In the genomic region with DNA sequence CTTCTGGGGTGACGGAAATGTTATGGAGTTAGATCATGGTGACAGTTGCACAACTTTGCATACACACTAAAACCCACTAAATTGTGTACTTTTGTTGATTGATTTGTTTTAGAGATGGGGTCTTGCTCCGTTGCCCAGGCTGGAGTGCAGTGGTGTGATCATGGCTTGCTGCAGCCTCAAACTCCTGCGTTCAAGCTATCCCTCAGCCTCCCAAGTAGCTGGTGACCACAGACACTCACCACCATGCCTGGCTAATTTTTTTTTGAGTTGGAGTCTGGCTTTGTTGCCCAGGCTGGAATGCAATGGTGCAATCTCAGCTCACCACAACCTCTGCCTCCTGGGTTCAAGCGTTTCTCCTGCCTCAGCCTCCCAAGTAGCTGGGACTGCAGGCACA, we compare ENCODE assay signal across 6 cellular contexts. TPM values are rescaled to one million over a fixed set of nuclear protein-coding genes. Genes with fewer than 3 reads are reported as not detected.
DNase-seq lines count a peak whose midpoint lies in the region; ATAC-seq, FAIRE-seq and TF ChIP-seq lines count a peak whose summit lies in the region.
"Not testable (repeated sequence)": the region's sequence is repeated elsewhere in the genome, so short reads cannot be mapped to it uniquely, and the experiment has no call there.

No MANE protein-coding gene starts in this region.

- H3K27ac Mint-ChIP-seq in CD4-positive, alpha-beta T cell: peak overlapping the region; percentile 57
- H3K27ac Mint-ChIP-seq in activated B cell treated with CpG ODN at 0.5 μM for 24 hours: peak overlapping the region; percentile 71
- not testable (repeated sequence) for H3K27ac Mint-ChIP-seq in natural killer cell treated with Interleukin-12 subunit alpha and Interleukin-12 subunit beta and Interleukin-15 and Interleukin-18, amount 100 ng/mL, for 72 hours

- 61% methylated on average over 4 of the region's 4 CpGs for WGBS in GM12878 (ENCODE audit: insufficient coverage, insufficient replicate concordance, low lambda C conversion rate, missing lambda C conversion rate)

- H3K4me1 ChIP-seq in GM12878 (ENCODE audit: control insufficient read depth, insufficient read depth, low read length): peaks cover 50% of the 10 kb centered on the region

- not testable (repeated sequence) for ATAC-seq in CD4-positive, alpha-beta T cell (ENCODE audit: poor library complexity); activated B cell treated with CpG ODN at 0.5 μM for 24 hours (ENCODE audit: low read depth); GM12878; left ventricle myocardium superior; natural killer cell treated with Interleukin-12 subunit alpha and Interleukin-12 subunit beta and Interleukin-15 and Interleukin-18, amount 100 ng/mL, for 72 hours

- SMC1A ChIA-PET in GM12878 (lab: Charles Lee; ENCODE audit: uncharacterized antibody, unreplicated experiment): interaction anchor here (0.7 to 1.6 kb wide), 8 partner anchors 12 to 70 kb away, joined by 3 to 5 read pairs (median 3); no protein-coding TSS in a partner anchor

- TF ChIP-seq EP300 in GM12878 (IDR thresholded peaks at IDR 0.05; ENCODE audit: borderline replicate concordance in 1 of 2, control insufficient read depth in 1 of 2, low read depth in 2 of 2, low read length in 2 of 2): not testable (repeated sequence)

- CTCF ChIA-PET in CD4-positive, alpha-beta T cell (lab: Charles Lee): interaction anchor here (1.7 kb wide), 1 partner anchor 41 kb away, joined by 4 read pairs; no protein-coding TSS in a partner anchor
- CTCF ChIA-PET in activated B cell treated with CpG ODN at 0.5 μM for 24 hours (lab: Charles Lee): interaction anchor here (1.4 kb wide), 1 partner anchor 40 kb away, joined by 8 read pairs; no protein-coding TSS in a partner anchor
- CTCF ChIA-PET in GM12878 (lab: Yijun Ruan, JAX): interaction anchor here (0.6 to 1.7 kb wide), 2 partner anchors 31 to 49 kb away, joined by 3 to 7 read pairs; no protein-coding TSS in a partner anchor

- not testable (repeated sequence) for H3K27me3 Mint-ChIP-seq in CD4-positive, alpha-beta T cell; activated B cell treated with CpG ODN at 0.5 μM for 24 hours; natural killer cell treated with Interleukin-12 subunit alpha and Interleukin-12 subunit beta and Interleukin-15 and Interleukin-18, amount 100 ng/mL, for 72 hours

- not testable (repeated sequence) for H3K36me3 ChIP-seq in GM12878 (ENCODE audit: control insufficient read depth in 2 of 2, insufficient read depth in 2 of 2, low read length in 1 of 2)

- not testable (repeated sequence) for H3K27me3 ChIP-seq in CD4-positive, alpha-beta T cell (ENCODE audit: control insufficient read depth, insufficient read depth, low read length); GM12878 (replicated peaks in 1 of 2; ENCODE audit: control insufficient read depth in 2 of 2, insufficient read depth in 2 of 2, low read length in 1 of 2)

- FAIRE-seq in GM12878 (lab: Jason Lieb, UNC): not testable (repeated sequence)

- H3K79me2 ChIP-seq in GM12878 (ENCODE audit: control insufficient read depth, insufficient read depth, low read length): not testable (repeated sequence)

- not testable (repeated sequence) for H3K9ac ChIP-seq in GM12878 (ENCODE audit: control insufficient read depth, insufficient read depth, low read length)

- TF ChIP-seq POLR2A in GM12878 (IDR thresholded peaks at IDR 0.05; ENCODE audit: low read depth, low read length): not testable (repeated sequence)

- H3K4me1 Mint-ChIP-seq in CD4-positive, alpha-beta T cell (ENCODE audit: low read depth): peaks cover 71% of the 10 kb centered on the region
- H3K4me1 Mint-ChIP-seq in activated B cell treated with CpG ODN at 0.5 μM for 24 hours: peaks cover 93% of the 10 kb centered on the region
- H3K4me1 Mint-ChIP-seq in natural killer cell treated with Interleukin-12 subunit alpha and Interleukin-12 subunit beta and Interleukin-15 and Interleukin-18, amount 100 ng/mL, for 72 hours (ENCODE audit: low read depth in 2 of 2): peaks cover 45 to 50% of the 10 kb centered on the region in 2 donors

- not testable (repeated sequence) for H3K9me3 Mint-ChIP-seq in CD4-positive, alpha-beta T cell; activated B cell treated with CpG ODN at 0.5 μM for 24 hours; natural killer cell treated with Interleukin-12 subunit alpha and Interleukin-12 subunit beta and Interleukin-15 and Interleukin-18, amount 100 ng/mL, for 72 hours

- not testable (repeated sequence) for H3K36me3 Mint-ChIP-seq in CD4-positive, alpha-beta T cell (ENCODE audit: low read depth); activated B cell treated with CpG ODN at 0.5 μM for 24 hours (ENCODE audit: low read depth); natural killer cell treated with Interleukin-12 subunit alpha and Interleukin-12 subunit beta and Interleukin-15 and Interleukin-18, amount 100 ng/mL, for 72 hours

- intact Hi-C loops in CD4-positive, alpha-beta T cell (cut with DNase I, micrococcal nuclease); activated B cell treated with CpG ODN at 0.5 μM for 24 hours (cut with micrococcal nuclease); GM12878 (cut with micrococcal nuclease; ENCODE audit: unreplicated experiment): not testable (repeated sequence)
- intact Hi-C loops in left ventricle myocardium superior (cut with micrococcal nuclease): loop anchor here (10.0 kb wide), 1 partner anchor 45 kb away; no protein-coding TSS in a partner anchor

- H3K4me2 ChIP-seq in GM12878 (ENCODE audit: control insufficient read depth, insufficient read depth): not testable (repeated sequence)

- RAD21 ChIA-PET in GM12878 (lab: Charles Lee; ENCODE audit: unreplicated experiment): interaction anchor here (2.2 kb wide), 1 partner anchor 30 kb away, joined by 7 read pairs; no protein-coding TSS in a partner anchor

- DNase-seq in CD4-positive, alpha-beta T cell; activated B cell treated with CpG ODN at 0.5 μM for 24 hours; GM12878 (ENCODE audit: low read depth, low spot score); natural killer cell treated with Interleukin-12 subunit alpha and Interleukin-12 subunit beta and Interleukin-15 and Interleukin-18, amount 100 ng/mL, for 72 hours (ENCODE audit: low spot score): not testable (repeated sequence)
- DNase-seq in M059J (ENCODE audit: low read depth) (peak; percentile 38), left ventricle myocardium superior (peak; percentile 3)

- H3K9me3 ChIP-seq in CD4-positive, alpha-beta T cell (ENCODE audit: control insufficient read depth, low read length); GM12878 (replicated peaks; ENCODE audit: control insufficient read depth, insufficient read depth, low read length): not testable (repeated sequence)

- TF ChIP-seq RAD21 in GM12878 (IDR thresholded peaks at IDR 0.05; ENCODE audit: insufficient read depth, low read depth, low read length): not testable (repeated sequence)

- H3K4me3 Mint-ChIP-seq in CD4-positive, alpha-beta T cell: peak overlapping the region; percentile 21
- H3K4me3 Mint-ChIP-seq in activated B cell treated with CpG ODN at 0.5 μM for 24 hours: peak overlapping the region; percentile 29
- H3K4me3 Mint-ChIP-seq in natural killer cell treated with Interleukin-12 subunit alpha and Interleukin-12 subunit beta and Interleukin-15 and Interleukin-18, amount 100 ng/mL, for 72 hours: peak overlapping the region; percentile 3

- H3K27ac ChIP-seq in CD4-positive, alpha-beta T cell (ENCODE audit: low read depth, low read length); GM12878 (ENCODE audit: control insufficient read depth, insufficient read depth): not testable (repeated sequence)

- H2AFZ ChIP-seq in GM12878 (ENCODE audit: control insufficient read depth, low read depth, low read length): not testable (repeated sequence)

- TF ChIP-seq CTCF in CD4-positive, alpha-beta T cell (IDR thresholded peaks at IDR 0.05); activated B cell treated with CpG ODN at 0.5 μM for 24 hours (IDR thresholded peaks at IDR 0.05); GM12878 (IDR thresholded peaks at IDR 0.05 in 2 of 3, conservative IDR thresholded peaks at IDR 0.05 in 1 of 3; ENCODE audit: control insufficient read depth in 2 of 3, extremely low read depth in 1 of 3, insufficient read depth in 1 of 3, low read depth in 3 of 3, low read length in 3 of 3): not testable (repeated sequence)

- not testable (repeated sequence) for BruUV-seq in GM12878 (replicated peaks; lab: Mats Ljungman, UMichigan)

- not testable (repeated sequence) for H4K20me1 ChIP-seq in GM12878 (ENCODE audit: control insufficient read depth, insufficient read depth)

- not testable (repeated sequence) for H3K4me3 ChIP-seq in GM12878

- POLR2A ChIA-PET in CD4-positive, alpha-beta T cell (lab: Charles Lee): interaction anchor here (2.8 kb wide), 1 partner anchor 32 kb away, joined by 16 read pairs; no protein-coding TSS in a partner anchor
- POLR2A ChIA-PET in activated B cell treated with CpG ODN at 0.5 μM for 24 hours (lab: Charles Lee): interaction anchor here (0.9 to 8.4 kb wide), 4 partner anchors 29 to 43 kb away, joined by 3 to 112 read pairs (median 12); a partner anchor contains a TSS
- POLR2A ChIA-PET in GM12878 (lab: Charles Lee): interaction anchor here (0.7 to 2.4 kb wide), 3 partner anchors 31 to 48 kb away, joined by 3 to 6 read pairs (median 3); no protein-coding TSS in a partner anchor

- in situ Hi-C loops in GM12878 (cut with MboI): not testable (repeated sequence)

RNA-seq across cellular contexts. Expression of a gene that starts 39.0 kb away (rescaled TPM):
- 100 to 1,000 TPM; 604 to 645 TPM for total RNA-seq in CD4-positive, alpha-beta T cell
- total RNA-seq in M059J (2014; rRNA removed; shearing (Covaris generic)): 14.0 and 16.1 TPM in 2 replicates
- 69.6 and 70.7 TPM in 2 replicates for total RNA-seq in activated B cell treated with CpG ODN at 0.5 μM for 24 hours
- 58.6 and 73.2 TPM in 2 replicates for total RNA-seq in GM12878 (2013; cell fraction: nucleolus; rRNA removed)
- 68.6 and 79.7 TPM in 2 replicates for total RNA-seq in GM12878 (2014; rRNA removed)
- 23.2 and 27.5 TPM in 2 replicates for total RNA-seq in GM12878 (2014; rRNA removed; fragmentation: Illumina TruSeq; extraction: Trizol)
- 102 and 104 TPM in 2 replicates for total RNA-seq in GM12878 (2021)
- polyA plus RNA-seq in GM12878 (2011; ENCODE audit: low read depth): 37.7 TPM
- polyA plus RNA-seq in GM12878 (2011; rRNA removed): 29.9 and 57.3 TPM in 2 replicates
- polyA plus RNA-seq in GM12878 (2011; cell fraction: cytosol; rRNA removed): 90.6 and 104 TPM in 2 replicates
- polyA plus RNA-seq in GM12878 (2011; cell fraction: nucleus; rRNA removed): 86.7 and 88.5 TPM in 2 replicates
- 96.5 and 121 TPM in 2 replicates for polyA plus RNA-seq in GM12878 (2012)
- polyA plus RNA-seq in GM12878 (2014; fragmentation: Illumina TruSeq; extraction: Trizol): 4.3 and 22.9 TPM in 2 replicates
- polyA plus RNA-seq in GM12878 (2014; fragmentation: Nextera tagmentation; extraction: Ambion mirVana): 1 to 10 TPM in 1 of 2 experiments, under 1 TPM in 1; 0.32 to 1.3 TPM
- polyA plus RNA-seq in GM12878 (2014; rRNA removed): 118 and 127 TPM in 2 replicates
- 10 to 100 TPM; 10.4 to 13.2 TPM for polyA plus RNA-seq in GM12878 (2016; fragmentation: Nextera tagmentation; extraction: Ambion mirVana)
- 24.3 and 61.6 TPM in 2 replicates for polyA minus RNA-seq in GM12878 (2011; rRNA and poly(A)+ RNA removed)
- 39.3 and 39.8 TPM in 2 replicates for polyA minus RNA-seq in GM12878 (2011; cell fraction: cytosol; rRNA and poly(A)+ RNA removed)
- 16.6 and 21.1 TPM in 2 replicates for polyA minus RNA-seq in GM12878 (2011; cell fraction: nucleus; rRNA and poly(A)+ RNA removed)
- total RNA-seq in left ventricle myocardium superior: 89.3 TPM
- 10 to 100 TPM; 18.3 to 29.2 TPM for total RNA-seq in natural killer cell treated with Interleukin-12 subunit alpha and Interleukin-12 subunit beta and Interleukin-15 and Interleukin-18, amount 100 ng/mL, for 72 hours
